Comparison of ENCODE assay signal across 2 cellular contexts in the genomic region with DNA sequence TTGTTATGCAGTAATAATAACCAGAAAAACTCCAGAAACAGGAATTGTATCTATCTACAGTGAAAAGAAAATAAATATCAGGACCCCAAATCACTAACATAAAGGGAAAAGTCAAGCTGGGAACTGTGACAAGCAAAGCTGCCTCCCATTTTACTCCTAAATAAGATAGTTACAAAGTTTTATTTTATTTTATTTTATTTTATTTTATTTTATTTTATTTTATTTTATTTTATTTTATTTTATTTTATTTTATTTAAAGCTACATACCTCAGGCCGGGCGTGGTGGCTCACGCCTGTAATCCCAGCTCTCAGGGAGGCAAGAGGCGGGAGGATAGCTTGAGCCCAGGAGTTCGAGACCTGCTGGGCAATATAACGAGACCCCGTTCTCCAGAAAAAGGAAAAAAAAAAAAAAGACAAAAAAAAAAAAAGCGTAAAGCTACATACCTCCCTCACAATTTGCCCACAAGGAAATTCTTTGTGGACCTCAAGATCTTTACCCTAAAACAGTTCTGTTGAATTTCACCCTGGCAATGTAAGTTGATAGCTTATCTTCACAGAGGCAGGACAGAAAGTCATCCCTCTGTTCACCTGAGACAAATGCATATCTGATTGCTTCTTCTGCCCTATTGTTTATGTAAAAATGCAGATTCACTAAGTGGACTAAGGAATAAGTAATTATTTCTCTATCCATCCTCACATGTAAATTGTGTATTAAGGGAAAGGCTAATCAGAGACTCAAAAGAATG.
TF ChIP-seq lines count a peak whose summit lies in the region.
"Not testable (repeated sequence)": the region's sequence is repeated elsewhere in the genome, so short reads cannot be mapped to it uniquely, and the experiment has no call there.

No MANE protein-coding gene starts in this region.

TF ChIP-seq in WTC11, 78 proteins besides CTCF, POLR2A, EP300 and RAD21:
- TF ChIP-seq HMGA2 (CRISPR knock-in tag; IDR thresholded peaks at IDR 0.05), result peak; percentile 98

TF ChIP-seq in K562, 482 proteins besides CTCF, POLR2A, EP300 and RAD21:
- TF ChIP-seq JUND (IDR thresholded peaks at IDR 0.05; ENCODE audit: borderline replicate concordance, low read depth, low read length); MYNN (CRISPR knock-in tag; IDR thresholded peaks at IDR 0.05); TEAD4 (CRISPR knock-in tag; IDR thresholded peaks at IDR 0.05; ENCODE audit: borderline replicate concordance); FOXM1 (CRISPR knock-in tag; IDR thresholded peaks at IDR 0.05; ENCODE audit: low read depth): not testable (repeated sequence)
- TF ChIP-seq JUND (tag; IDR thresholded peaks at IDR 0.05; ENCODE audit: borderline replicate concordance, low read depth, low read length) (0 out of 3 replicates have a peak, but pooled peaks have one; percentile 14), EP400 (IDR thresholded peaks at IDR 0.05) (0 out of 2 replicates have a peak, but pooled peaks have one; percentile 13), CBFA2T2 (conservative IDR thresholded peaks at IDR 0.05) (peak; percentile 86), MYNN (IDR thresholded peaks at IDR 0.05) (0 out of 2 replicates have a peak, but pooled peaks have one; percentile 23), TEAD4 (IDR thresholded peaks at IDR 0.05; ENCODE audit: low read length) (peak; percentile 83), NFE2 (IDR thresholded peaks at IDR 0.05; ENCODE audit: low read depth) (peak; percentile 56; the same call in 1 of the 2 replicates), NFIC (IDR thresholded peaks at IDR 0.05) (peak; percentile 63; the same call in 1 of the 2 replicates), KLF16 (IDR thresholded peaks at IDR 0.05) (0 out of 2 replicates have a peak, but pooled peaks have one; percentile 25), MTA1 (IDR thresholded peaks at IDR 0.05; ENCODE audit: borderline replicate concordance) (peak; percentile 34; the same call in 1 of the 2 replicates), FOSL1 (tag; conservative IDR thresholded peaks at IDR 0.05) (peak; percentile 40), TCF3 (CRISPR knock-in tag; IDR thresholded peaks at IDR 0.05) (peak; percentile 84), DPF2 (IDR thresholded peaks at IDR 0.05) (peak; percentile 87), TAL1 (IDR thresholded peaks at IDR 0.05) (peak; percentile 91), PHB2 (IDR thresholded peaks at IDR 0.05; ENCODE audit: low read depth) (peak; percentile 52; the same call in 1 of the 2 replicates), CBFA2T3 (IDR thresholded peaks at IDR 0.05) (peak; percentile 92), ZNF121 (CRISPR knock-in tag; conservative IDR thresholded peaks at IDR 0.05) (0 out of 2 replicates have a peak, but pooled peaks have one; percentile 16), SMARCA4 (IDR thresholded peaks at IDR 0.05) (peak; percentile 81), SOX6 (IDR thresholded peaks at IDR 0.05) (peak; percentile 96), BRD9 (IDR thresholded peaks at IDR 0.05; ENCODE audit: low read depth, partially characterized antibody) (peak; percentile 51), NCOR1 (IDR thresholded peaks at IDR 0.05) (peak; percentile 82), ZNF316 (IDR thresholded peaks at IDR 0.05) (0 out of 2 replicates have a peak, but pooled peaks have one; percentile 6), ZEB2 (IDR thresholded peaks at IDR 0.05) (peak; percentile 92), TRIM24 (IDR thresholded peaks at IDR 0.05) (peak; percentile 29 to 58; a peak in 2 of 4 replicates), CTBP1 (IDR thresholded peaks at IDR 0.05; ENCODE audit: borderline replicate concordance) (peak; percentile 88), MECOM (CRISPR knock-in tag; IDR thresholded peaks at IDR 0.05) (peak; percentile 86), MTA2 (IDR thresholded peaks at IDR 0.05; ENCODE audit: low read depth) (peak; percentile 65), ZNF384 (IDR thresholded peaks at IDR 0.05; ENCODE audit: low read depth, low read length) (peak; percentile 40; the same call in 1 of the 2 replicates), ARID1B (IDR thresholded peaks at IDR 0.05) (peak; percentile 91), KDM1A (IDR thresholded peaks at IDR 0.05) (peak in 1 of 2 experiments; percentile 33; a peak in 1 of 4 replicates), SMARCE1 (IDR thresholded peaks at IDR 0.05) (peak; percentile 70), FOXM1 (IDR thresholded peaks at IDR 0.05; ENCODE audit: low read depth) (peak; percentile 52; the same call in 1 of the 2 replicates), HDAC1 (IDR thresholded peaks at IDR 0.05) (peak in 1 of 2 experiments; percentile 47; a peak in 1 of 4 replicates), BCOR (IDR thresholded peaks at IDR 0.05) (peak; percentile 62)
- TF ChIP-seq, protein P1, sequence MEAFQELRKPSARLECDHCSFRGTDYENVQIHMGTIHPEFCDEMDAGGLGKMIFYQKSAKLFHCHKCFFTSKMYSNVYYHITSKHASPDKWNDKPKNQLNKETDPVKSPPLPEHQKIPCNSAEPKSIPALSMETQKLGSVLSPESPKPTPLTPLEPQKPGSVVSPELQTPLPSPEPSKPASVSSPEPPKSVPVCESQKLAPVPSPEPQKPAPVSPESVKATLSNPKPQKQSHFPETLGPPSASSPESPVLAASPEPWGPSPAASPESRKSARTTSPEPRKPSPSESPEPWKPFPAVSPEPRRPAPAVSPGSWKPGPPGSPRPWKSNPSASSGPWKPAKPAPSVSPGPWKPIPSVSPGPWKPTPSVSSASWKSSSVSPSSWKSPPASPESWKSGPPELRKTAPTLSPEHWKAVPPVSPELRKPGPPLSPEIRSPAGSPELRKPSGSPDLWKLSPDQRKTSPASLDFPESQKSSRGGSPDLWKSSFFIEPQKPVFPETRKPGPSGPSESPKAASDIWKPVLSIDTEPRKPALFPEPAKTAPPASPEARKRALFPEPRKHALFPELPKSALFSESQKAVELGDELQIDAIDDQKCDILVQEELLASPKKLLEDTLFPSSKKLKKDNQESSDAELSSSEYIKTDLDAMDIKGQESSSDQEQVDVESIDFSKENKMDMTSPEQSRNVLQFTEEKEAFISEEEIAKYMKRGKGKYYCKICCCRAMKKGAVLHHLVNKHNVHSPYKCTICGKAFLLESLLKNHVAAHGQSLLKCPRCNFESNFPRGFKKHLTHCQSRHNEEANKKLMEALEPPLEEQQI (IDR thresholded peaks at IDR 0.05), result peak; percentile 29; the same call in 1 of the 2 replicates
- TF ChIP-seq, protein P2, sequence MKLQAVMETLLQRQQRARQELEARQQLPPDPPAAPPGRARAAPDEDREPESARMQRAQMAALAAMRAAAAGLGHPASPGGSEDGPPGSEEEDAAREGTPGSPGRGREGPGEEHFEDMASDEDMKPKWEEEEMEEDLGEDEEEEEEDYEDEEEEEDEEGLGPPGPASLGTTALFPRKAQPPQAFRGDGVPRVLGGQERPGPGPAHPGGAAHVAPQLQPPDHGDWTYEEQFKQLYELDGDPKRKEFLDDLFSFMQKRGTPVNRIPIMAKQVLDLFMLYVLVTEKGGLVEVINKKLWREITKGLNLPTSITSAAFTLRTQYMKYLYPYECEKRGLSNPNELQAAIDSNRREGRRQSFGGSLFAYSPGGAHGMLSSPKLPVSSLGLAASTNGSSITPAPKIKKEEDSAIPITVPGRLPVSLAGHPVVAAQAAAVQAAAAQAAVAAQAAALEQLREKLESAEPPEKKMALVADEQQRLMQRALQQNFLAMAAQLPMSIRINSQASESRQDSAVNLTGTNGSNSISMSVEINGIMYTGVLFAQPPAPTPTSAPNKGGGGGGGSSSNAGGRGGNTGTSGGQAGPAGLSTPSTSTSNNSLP (IDR thresholded peaks at IDR 0.05; ENCODE audit: borderline replicate concordance, low read depth, low read length), result 0 out of 2 replicates have a peak, but pooled peaks have one; percentile 43
- TF ChIP-seq, protein P3, sequence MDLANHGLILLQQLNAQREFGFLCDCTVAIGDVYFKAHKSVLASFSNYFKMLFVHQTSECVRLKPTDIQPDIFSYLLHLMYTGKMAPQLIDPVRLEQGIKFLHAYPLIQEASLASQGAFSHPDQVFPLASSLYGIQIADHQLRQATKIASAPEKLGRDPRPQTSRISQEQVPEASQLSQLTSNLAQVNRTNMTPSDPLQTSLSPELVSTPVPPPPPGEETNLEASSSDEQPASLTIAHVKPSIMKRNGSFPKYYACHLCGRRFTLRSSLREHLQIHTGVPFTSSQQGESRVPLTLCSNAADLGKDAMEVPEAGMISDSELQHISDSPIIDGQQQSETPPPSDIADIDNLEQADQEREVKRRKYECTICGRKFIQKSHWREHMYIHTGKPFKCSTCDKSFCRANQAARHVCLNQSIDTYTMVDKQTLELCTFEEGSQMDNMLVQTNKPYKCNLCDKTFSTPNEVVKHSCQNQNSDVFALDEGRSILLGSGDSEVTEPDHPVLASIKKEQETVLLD (IDR thresholded peaks at IDR 0.05), result 0 out of 2 replicates have a peak, but pooled peaks have one; percentile 54
